Comparison of ENCODE assay signal across 16 cellular contexts in the genomic region with DNA sequence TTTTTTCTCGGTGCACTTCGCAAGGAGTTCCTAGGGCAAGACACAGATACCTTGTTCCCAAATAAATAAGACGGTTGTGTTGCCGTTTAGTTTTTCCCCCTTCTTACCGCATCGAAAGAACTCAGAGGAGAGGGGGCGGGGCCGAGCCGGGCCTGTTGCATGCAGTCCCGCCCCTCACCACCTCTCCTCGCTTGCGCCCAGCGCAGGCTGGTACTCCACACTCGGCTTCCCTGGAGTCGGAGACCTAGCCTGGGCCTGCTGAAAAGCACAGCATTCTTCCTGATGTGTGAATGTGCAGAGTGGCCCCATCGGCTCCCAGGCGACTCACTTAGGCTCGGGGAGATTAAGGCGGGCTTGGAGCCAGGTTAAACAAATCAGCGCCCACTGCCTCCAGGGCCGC. TPM values are rescaled to one million over a fixed set of nuclear protein-coding genes. Genes with fewer than 3 reads are reported as not detected.
A peak's percentile ranks its signal among the peaks of the same experiment; 100 is the strongest.
DNase-seq lines count a peak whose midpoint lies in the region; ATAC-seq and TF ChIP-seq lines count a peak whose summit lies in the region.
"Had no signal": no experiment of that assay in that cellular context is flagged by ENCODE, and none has a peak within 500 bp of the region (broad histone marks: within the 10 kb centered on the region; RNA-seq: fewer than 3 reads in every experiment).

No MANE protein-coding gene starts in this region.

- H2AFZ ChIP-seq in trophoblast cell (ENCODE audit: insufficient read depth, low read length, poor library complexity), result peak overlapping the region; percentile 41

- no peak for TF ChIP-seq CTCF in thyroid gland (IDR thresholded peaks at IDR 0.05)

- no peak overlapping the region for H3K18ac ChIP-seq in trophoblast cell (ENCODE audit: low read length)

- no peak overlapping the region for H2BK5ac ChIP-seq in trophoblast cell (ENCODE audit: low read depth, low read length, poor library complexity)

- intact Hi-C loops in activated naive CD4-positive, alpha-beta T cell treated with anti-CD3 and anti-CD28 coated beads for 36 hours (cut with micrococcal nuclease), result no loop called here
- intact Hi-C loops in thyroid gland (cut with DNase I), result no loop called here

- H3K4me1 ChIP-seq in trophoblast cell (ENCODE audit: control insufficient read depth in 1 of 2, insufficient read depth in 2 of 2, low read length in 2 of 2) (no peaks in the 10 kb centered on the region), thyroid gland (no peaks in the 10 kb centered on the region)
- H3K4me1 ChIP-seq: testis had no signal

- no peak overlapping the region for H4K12ac ChIP-seq in trophoblast cell (ENCODE audit: low read depth, low read length)

- no peak for TF ChIP-seq POLR2A in thyroid gland (IDR thresholded peaks at IDR 0.05)

- ATAC-seq in HG03354 (IDR thresholded peaks at IDR 0.05; ENCODE audit: poor library complexity, severe bottlenecking, unreplicated experiment), result peak; percentile 55

- H3K27ac ChIP-seq in trophoblast cell (ENCODE audit: low read depth, low read length), result no peak overlapping the region
- no peak overlapping the region for H3K27ac ChIP-seq in thyroid gland
- H3K27ac ChIP-seq: ovary, testis had no signal

- H3K9ac ChIP-seq in trophoblast cell (ENCODE audit: low read length), result no peak overlapping the region

- no peak overlapping the region for H2BK12ac ChIP-seq in trophoblast cell (ENCODE audit: low read length)

- H3K36me3 ChIP-seq in trophoblast cell (ENCODE audit: control insufficient read depth in 1 of 2, insufficient read depth in 2 of 2, low read length in 2 of 2) (no peaks in the 10 kb centered on the region), thyroid gland (no peaks in the 10 kb centered on the region)
- H3K36me3 ChIP-seq: MG63, ovary had no signal

- no peak overlapping the region for H4K91ac ChIP-seq in trophoblast cell (ENCODE audit: low read depth, low read length)

- H3K79me2 ChIP-seq in trophoblast cell (ENCODE audit: control insufficient read depth, insufficient read depth, low read length, poor library complexity), result no peaks in the 10 kb centered on the region

- H3K27ac Mint-ChIP-seq in activated naive CD4-positive, alpha-beta T cell treated with anti-CD3 and anti-CD28 coated beads for 36 hours, result no peak overlapping the region
- H3K27ac Mint-ChIP-seq: dendritic cell treated with granulocyte-macrophage colony-stimulating factor and Interleukin-4, amounts not matched to agents 40 ng/mL and 50 ng/mL, for 4 days had no signal

- no peaks in the 10 kb centered on the region for H3K4me1 Mint-ChIP-seq in activated naive CD4-positive, alpha-beta T cell treated with anti-CD3 and anti-CD28 coated beads for 36 hours (ENCODE audit: low read depth)

- H3K9me3 ChIP-seq in trophoblast cell (ENCODE audit: insufficient read depth, low read depth, low read length) (no peaks in the 10 kb centered on the region), thyroid gland (no peaks in the 10 kb centered on the region)
- H3K9me3 ChIP-seq: MG63, ovary, testis had no signal

- H3K79me1 ChIP-seq in trophoblast cell (ENCODE audit: low read length), result no peaks in the 10 kb centered on the region

- H2AK5ac ChIP-seq in trophoblast cell (ENCODE audit: low read length), result no peak overlapping the region

- CTCF ChIA-PET in activated naive CD4-positive, alpha-beta T cell treated with anti-CD3 and anti-CD28 coated beads for 36 hours (lab: Charles Lee), result no interaction called here

- no peaks in the 10 kb centered on the region for H3K27me3 ChIP-seq in trophoblast cell (ENCODE audit: insufficient read depth, low read length)
- no peaks in the 10 kb centered on the region for H3K27me3 ChIP-seq in thyroid gland
- H3K27me3 ChIP-seq: MG63, ovary, testis had no signal

- H3K27me3 Mint-ChIP-seq in activated naive CD4-positive, alpha-beta T cell treated with anti-CD3 and anti-CD28 coated beads for 36 hours (ENCODE audit: low read depth), result peaks cover 6% of the 10 kb centered on the region

- H3K14ac ChIP-seq in trophoblast cell (ENCODE audit: low read length), result no peak overlapping the region

- no peak overlapping the region for H4K8ac ChIP-seq in trophoblast cell (ENCODE audit: low read depth, low read length)

- H3K4ac ChIP-seq in trophoblast cell (ENCODE audit: low read depth, low read length), result no peak overlapping the region

- H3K23ac ChIP-seq in trophoblast cell (ENCODE audit: low read length), result no peak overlapping the region

- H3K36me3 Mint-ChIP-seq in activated naive CD4-positive, alpha-beta T cell treated with anti-CD3 and anti-CD28 coated beads for 36 hours (ENCODE audit: low read depth), result no peaks in the 10 kb centered on the region

- no peaks in the 10 kb centered on the region for H3K9me3 Mint-ChIP-seq in activated naive CD4-positive, alpha-beta T cell treated with anti-CD3 and anti-CD28 coated beads for 36 hours
- H3K9me3 Mint-ChIP-seq: dendritic cell treated with granulocyte-macrophage colony-stimulating factor and Interleukin-4, amounts not matched to agents 40 ng/mL and 50 ng/mL, for 4 days had no signal

- H3K4me2 ChIP-seq in trophoblast cell (ENCODE audit: low read length), result no peak overlapping the region

- no peak overlapping the region for H2BK120ac ChIP-seq in trophoblast cell (ENCODE audit: insufficient read depth, low read length, poor library complexity)

- no peak overlapping the region for H3K4me3 Mint-ChIP-seq in activated naive CD4-positive, alpha-beta T cell treated with anti-CD3 and anti-CD28 coated beads for 36 hours
- H3K4me3 Mint-ChIP-seq: dendritic cell treated with granulocyte-macrophage colony-stimulating factor and Interleukin-4, amounts not matched to agents 40 ng/mL and 50 ng/mL, for 4 days had no signal

- WGBS in trophoblast cell (ENCODE audit: extremely low coverage, insufficient coverage, insufficient read length), result no CpG with 5 or more reads among the region's 21 CpGs
- 8 to 36% methylated on average over 3 to 19 of the region's 21 CpGs for WGBS in thyroid gland, 2 donors

- H3K4me3 ChIP-seq in trophoblast cell (ENCODE audit: low read depth, low read length), result no peak overlapping the region
- H3K4me3 ChIP-seq in thyroid gland (replicated peaks in 1 of 3), result no peak overlapping the region
- H3K4me3 ChIP-seq: MG63, ovary, testis had no signal

- DNase-seq in activated naive CD4-positive, alpha-beta T cell treated with anti-CD3 and anti-CD28 coated beads for 36 hours, result peak; percentile 14
- no peak for DNase-seq in activated naive CD4-positive, alpha-beta T cell (lab: John Stamatoyannopoulos, UW)
- peak; percentile 56 for DNase-seq in ecto neural progenitor cell (ENCODE audit: low spot score)
- DNase-seq in trophoblast cell, result peak in 1 of 2 donors; percentile 8
- DNase-seq in retina, result no peak
- no peak for DNase-seq in MV-4-11 (lab: John Stamatoyannopoulos, UW)
- DNase-seq in thyroid gland, result no peak
- DNase-seq: activated CD4-positive, alpha-beta T cell treated with anti-CD3 and anti-CD28 coated beads for 1 hour; mesenchymal stem cell; MG63; NCI-H2081; ovary; SW 1271; testis had no signal

RNA-seq across cellular contexts. Expression of gene VMA21, which starts 26.1 kb away (rescaled TPM):
- 10 to 100 TPM; 36.5 to 39.7 TPM for total RNA-seq in activated naive CD4-positive, alpha-beta T cell treated with anti-CD3 and anti-CD28 coated beads for 36 hours
- polyA plus RNA-seq in trophoblast cell (2013), result 15.2 and 15.8 TPM in 2 replicates
- 10 to 100 TPM; 39.4 to 55.3 (median 49.0) TPM for total RNA-seq in thyroid gland

Comparison
In these comparisons a context has a peak if more than half of its experiments do, and no peak if none do; other contexts are left out.
1. DNase-seq: peak in activated naive CD4-positive, alpha-beta T cell treated with anti-CD3 and anti-CD28 coated beads for 36 hours (single experiment) and ecto neural progenitor cell (single experiment); none in activated naive CD4-positive, alpha-beta T cell (0 of 4), retina (single experiment), MV-4-11 (single experiment) and thyroid gland (0 of 2).